11 cellular contexts compared by ENCODE assay signal in genomic region chr6:15132854-15133670, GRCh38.
DNase-seq lines count a peak whose midpoint lies in the region.
"Had no signal": no experiment of that assay in that cellular context is flagged by ENCODE, and none has a peak within 500 bp of the region (broad histone marks: within the 10 kb centered on the region; RNA-seq: fewer than 3 reads in every experiment).

No MANE protein-coding gene starts in this region.

- WGBS in mesodermal cell (ENCODE audit: insufficient coverage in 2 of 2), 2 experiments: 90 to 97% methylated on average over 5 to 6 of the region's 8 CpGs

- H3K9me3 ChIP-seq in mesodermal cell (ENCODE audit: control insufficient read depth, low read length): no peaks in the 10 kb centered on the region
- H3K9me3 ChIP-seq: heart left ventricle, prostate gland had no signal

- in situ Hi-C loops in Caki2 (cut with HindIII; ENCODE audit: low pct_unique_long_range_greater_than_20kb, low sequenced_read_pairs): no loop called here

- no peaks in the 10 kb centered on the region for H3K36me3 ChIP-seq in mesodermal cell (ENCODE audit: control insufficient read depth, insufficient read depth, low read length)
- H3K36me3 ChIP-seq: heart left ventricle, prostate gland had no signal

- H3K4me1 ChIP-seq in mesodermal cell (ENCODE audit: control insufficient read depth, insufficient read depth, low read length, poor library complexity, severe bottlenecking): peaks cover 15% of the 10 kb centered on the region
- H3K4me1 ChIP-seq: prostate gland had no signal

- DNase-seq in Caki2 (ENCODE audit: low read depth) (peak; percentile 78), LoVo (ENCODE audit: low spot score) (peak; percentile 82), amniotic epithelial cell (ENCODE audit: low read depth) (peak; percentile 82), activated gamma-delta T cell (lab: John Stamatoyannopoulos, UW) (no peak), NCI-H128 (lab: John Stamatoyannopoulos, UW; ENCODE audit: unreplicated experiment) (no peak), KG1 (lab: John Stamatoyannopoulos, UW) (no peak)
- no peak for DNase-seq in stimulated activated CD4-positive, alpha-beta T cell treated with anti-CD3 and anti-CD28 coated beads, Interleukin-12 subunit alpha, Interleukin-12 subunit beta, amount 100 ng/mL, for 4 hours
- DNase-seq: heart left ventricle had no signal

- no peak overlapping the region for H3K4me3 ChIP-seq in mesodermal cell (ENCODE audit: extremely low read depth, insufficient read depth, low read length, poor library complexity, severe bottlenecking)
- H3K4me3 ChIP-seq: heart left ventricle, prostate gland had no signal

- H3K27ac ChIP-seq in mesodermal cell (ENCODE audit: low read depth, low read length, severe bottlenecking): peak overlapping the region; percentile 58
- H3K27ac ChIP-seq: KMS-11, prostate gland had no signal

Comparison
In these comparisons a context has a peak if more than half of its experiments do, and no peak if none do; other contexts are left out.
1. DNase-seq: peak in Caki2 (single experiment), LoVo (single experiment) and amniotic epithelial cell (single experiment); none in activated gamma-delta T cell (single experiment), stimulated activated CD4-positive, alpha-beta T cell treated with anti-CD3 and anti-CD28 coated beads, Interleukin-12 subunit alpha, Interleukin-12 subunit beta, amount 100 ng/mL, for 4 hours (single experiment), NCI-H128 (single experiment) and KG1 (single experiment).